In the genomic region with DNA sequence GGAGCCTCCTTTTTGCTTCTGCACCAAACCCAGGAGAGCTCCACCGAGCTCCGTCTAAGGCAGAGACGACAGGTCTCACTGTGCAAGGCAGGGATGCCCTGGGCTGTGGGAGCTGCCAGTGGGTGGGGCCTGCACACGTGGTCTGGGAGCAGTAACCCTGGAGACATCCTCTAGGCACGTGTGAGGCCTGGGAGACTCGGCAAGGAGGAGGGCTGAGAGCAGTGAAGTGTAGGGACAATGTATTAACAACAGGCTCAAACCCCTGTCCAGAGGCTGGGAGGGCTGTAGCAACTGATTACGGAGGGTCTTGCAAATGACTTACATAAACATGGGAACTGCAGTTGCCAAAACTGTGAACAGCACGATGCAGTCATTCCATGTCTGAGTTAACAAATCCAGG, we compare ENCODE assay signal across 12 cellular contexts. TPM values are rescaled to one million over a fixed set of nuclear protein-coding genes. Genes with fewer than 3 reads are reported as not detected.
DNase-seq lines count a peak whose midpoint lies in the region; ATAC-seq and TF ChIP-seq lines count a peak whose summit lies in the region.
"Had no signal": no experiment of that assay in that cellular context is flagged by ENCODE, and none has a peak within 500 bp of the region (broad histone marks: within the 10 kb centered on the region; RNA-seq: fewer than 3 reads in every experiment).

No MANE protein-coding gene starts in this region.

- no peaks in the 10 kb centered on the region for H3K36me3 ChIP-seq in muscle layer of colon (ENCODE audit: insufficient read depth, low read length)
- H3K36me3 ChIP-seq: neural progenitor cell had no signal

- peak; percentile 55 for DNase-seq in A172 (ENCODE audit: low spot score)
- DNase-seq in activated CD8-positive, alpha-beta memory T cell treated with anti-CD3 and anti-CD28 coated beads for 24 hours = no peak
- no peak for DNase-seq in stimulated activated CD8-positive, alpha-beta memory T cell treated with anti-CD3 and anti-CD28 coated beads, Interleukin-4, amount 100 ng/mL, for 48 hours
- DNase-seq: amniotic stem cell; CD4-positive, CD25-positive, alpha-beta regulatory T cell; glutamatergic neuron had no signal

- no peak for TF ChIP-seq RAD21 in Ishikawa (IDR thresholded peaks at IDR 0.05; ENCODE audit: low read depth)

- peaks cover under 1% of the 10 kb centered on the region for H3K9me3 ChIP-seq in muscle layer of colon (ENCODE audit: low read length)

- no peak overlapping the region for H3K4me3 ChIP-seq in muscle layer of colon (ENCODE audit: low read depth in 1 of 2, low read length in 2 of 2)
- H3K4me3 ChIP-seq: neural progenitor cell had no signal

- H3K9ac ChIP-seq in muscle layer of colon (ENCODE audit: low read length) = peak overlapping the region; percentile 16
- H3K9ac ChIP-seq: neural progenitor cell had no signal

- peak overlapping the region; percentile 93 for H3K27ac ChIP-seq in muscle layer of colon (ENCODE audit: low read depth, low read length)
- H3K27ac ChIP-seq: neural progenitor cell had no signal

- no peaks in the 10 kb centered on the region for H3K27me3 ChIP-seq in muscle layer of colon (ENCODE audit: control insufficient read depth in 1 of 2, insufficient read depth in 2 of 2, low read length in 2 of 2)
- H3K27me3 ChIP-seq: neural progenitor cell had no signal

- H3K4me1 ChIP-seq in muscle layer of colon (ENCODE audit: insufficient read depth, low read length) = peaks cover 40% of the 10 kb centered on the region

- TF ChIP-seq EP300 in Ishikawa (IDR thresholded peaks at IDR 0.05; ENCODE audit: borderline replicate concordance) = no peak

- ATAC-seq in esophagus mucosa (peak; percentile 82), GM21576 (IDR thresholded peaks at IDR 0.05; ENCODE audit: unreplicated experiment) (no peak), GM18868 (IDR thresholded peaks at IDR 0.05; ENCODE audit: unreplicated experiment) (no peak)

TF ChIP-seq in Ishikawa, 13 proteins besides CTCF, POLR2A, EP300 and RAD21:
- TF ChIP-seq, protein P1, sequence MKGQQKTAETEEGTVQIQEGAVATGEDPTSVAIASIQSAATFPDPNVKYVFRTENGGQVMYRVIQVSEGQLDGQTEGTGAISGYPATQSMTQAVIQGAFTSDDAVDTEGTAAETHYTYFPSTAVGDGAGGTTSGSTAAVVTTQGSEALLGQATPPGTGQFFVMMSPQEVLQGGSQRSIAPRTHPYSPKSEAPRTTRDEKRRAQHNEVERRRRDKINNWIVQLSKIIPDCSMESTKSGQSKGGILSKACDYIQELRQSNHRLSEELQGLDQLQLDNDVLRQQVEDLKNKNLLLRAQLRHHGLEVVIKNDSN (IDR thresholded peaks at IDR 0.05) = peak; percentile 89
- no peak for TF ChIP-seq ZBTB7A (IDR thresholded peaks at IDR 0.05; ENCODE audit: low read depth)
- TF ChIP-seq, protein P2, sequence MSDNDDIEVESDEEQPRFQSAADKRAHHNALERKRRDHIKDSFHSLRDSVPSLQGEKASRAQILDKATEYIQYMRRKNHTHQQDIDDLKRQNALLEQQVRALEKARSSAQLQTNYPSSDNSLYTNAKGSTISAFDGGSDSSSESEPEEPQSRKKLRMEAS (IDR thresholded peaks at IDR 0.05) = peak; percentile 74; the same call in 1 of the 2 replicates
- TF ChIP-seq, protein P3, sequence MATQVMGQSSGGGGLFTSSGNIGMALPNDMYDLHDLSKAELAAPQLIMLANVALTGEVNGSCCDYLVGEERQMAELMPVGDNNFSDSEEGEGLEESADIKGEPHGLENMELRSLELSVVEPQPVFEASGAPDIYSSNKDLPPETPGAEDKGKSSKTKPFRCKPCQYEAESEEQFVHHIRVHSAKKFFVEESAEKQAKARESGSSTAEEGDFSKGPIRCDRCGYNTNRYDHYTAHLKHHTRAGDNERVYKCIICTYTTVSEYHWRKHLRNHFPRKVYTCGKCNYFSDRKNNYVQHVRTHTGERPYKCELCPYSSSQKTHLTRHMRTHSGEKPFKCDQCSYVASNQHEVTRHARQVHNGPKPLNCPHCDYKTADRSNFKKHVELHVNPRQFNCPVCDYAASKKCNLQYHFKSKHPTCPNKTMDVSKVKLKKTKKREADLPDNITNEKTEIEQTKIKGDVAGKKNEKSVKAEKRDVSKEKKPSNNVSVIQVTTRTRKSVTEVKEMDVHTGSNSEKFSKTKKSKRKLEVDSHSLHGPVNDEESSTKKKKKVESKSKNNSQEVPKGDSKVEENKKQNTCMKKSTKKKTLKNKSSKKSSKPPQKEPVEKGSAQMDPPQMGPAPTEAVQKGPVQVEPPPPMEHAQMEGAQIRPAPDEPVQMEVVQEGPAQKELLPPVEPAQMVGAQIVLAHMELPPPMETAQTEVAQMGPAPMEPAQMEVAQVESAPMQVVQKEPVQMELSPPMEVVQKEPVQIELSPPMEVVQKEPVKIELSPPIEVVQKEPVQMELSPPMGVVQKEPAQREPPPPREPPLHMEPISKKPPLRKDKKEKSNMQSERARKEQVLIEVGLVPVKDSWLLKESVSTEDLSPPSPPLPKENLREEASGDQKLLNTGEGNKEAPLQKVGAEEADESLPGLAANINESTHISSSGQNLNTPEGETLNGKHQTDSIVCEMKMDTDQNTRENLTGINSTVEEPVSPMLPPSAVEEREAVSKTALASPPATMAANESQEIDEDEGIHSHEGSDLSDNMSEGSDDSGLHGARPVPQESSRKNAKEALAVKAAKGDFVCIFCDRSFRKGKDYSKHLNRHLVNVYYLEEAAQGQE (IDR thresholded peaks at IDR 0.05; ENCODE audit: low read depth) = no peak
TF ChIP-seq in Ishikawa: peak in this region for 2.

RNA-seq across cellular contexts. Expression of a gene that starts 45.1 kb away (rescaled TPM):
- total RNA-seq in A172 (2014; rRNA removed; shearing (Covaris generic)) = 1.1 and 3.0 TPM in 2 replicates
- total RNA-seq in esophagus mucosa = 1.8 TPM
- total RNA-seq: CD4-positive, CD25-positive, alpha-beta regulatory T cell had no signal
